In the genomic region with DNA sequence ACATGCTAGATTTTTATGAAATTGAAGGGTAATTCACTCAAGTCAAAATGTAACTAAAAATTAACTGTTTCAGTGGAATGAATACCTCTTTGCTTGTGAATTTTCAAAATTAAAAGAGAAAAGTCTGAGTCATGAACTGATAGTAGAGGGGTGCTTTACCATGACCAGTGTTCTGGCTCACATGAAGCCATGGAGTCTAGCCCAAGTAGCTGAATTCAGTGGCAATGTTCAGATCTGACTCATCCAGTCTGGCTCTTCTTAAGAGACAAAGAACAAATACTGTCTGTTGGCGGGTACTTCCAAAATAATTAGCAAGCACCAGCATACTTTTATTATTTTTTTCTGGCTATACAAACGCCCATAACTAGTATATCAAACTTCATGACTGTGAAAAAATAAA, we compare ENCODE assay signal across 20 cellular contexts.
A peak's percentile ranks its signal among the peaks of the same experiment; 100 is the strongest.
DNase-seq lines count a peak whose midpoint lies in the region; ATAC-seq and TF ChIP-seq lines count a peak whose summit lies in the region.
"Had no signal": no experiment of that assay in that cellular context is flagged by ENCODE, and none has a peak within 500 bp of the region (broad histone marks: within the 10 kb centered on the region; RNA-seq: fewer than 3 reads in every experiment).

No MANE protein-coding gene starts in this region.

- H3K79me2 ChIP-seq in GM23248 (ENCODE audit: insufficient read depth): no peaks in the 10 kb centered on the region

- 0 to 2% methylated on average over 2 of the region's 2 CpGs for WGBS in GM23248 (ENCODE audit: low coverage in 1 of 2, low lambda C conversion rate in 2 of 2, missing lambda C conversion rate in 2 of 2), 2 experiments

- H3K27me3 Mint-ChIP-seq in osteocyte (ENCODE audit: unreplicated experiment): no peaks in the 10 kb centered on the region
- no peaks in the 10 kb centered on the region for H3K27me3 Mint-ChIP-seq in activated T-cell treated with anti-CD3 and anti-CD28 coated beads, Interleukin-2, amount 50 U/mL, for 4 hours (ENCODE audit: low read depth)
- H3K27me3 Mint-ChIP-seq: CD8-positive, alpha-beta memory T cell; central memory CD8-positive, alpha-beta T cell had no signal

- H3K4me1 ChIP-seq in GM23248 (ENCODE audit: insufficient read depth): no peaks in the 10 kb centered on the region

- no peaks in the 10 kb centered on the region for H3K36me3 Mint-ChIP-seq in osteocyte (ENCODE audit: unreplicated experiment)
- H3K36me3 Mint-ChIP-seq in activated T-cell treated with anti-CD3 and anti-CD28 coated beads, Interleukin-2, amount 50 U/mL, for 4 hours (ENCODE audit: insufficient read depth): no peaks in the 10 kb centered on the region
- H3K36me3 Mint-ChIP-seq: activated naive CD4-positive, alpha-beta T cell treated with anti-CD3 and anti-CD28 coated beads, Interleukin-2, amount 50 U/mL, for 72 hours; CD8-positive, alpha-beta memory T cell had no signal

- ATAC-seq in GM18511 (IDR thresholded peaks at IDR 0.05; ENCODE audit: unreplicated experiment): peak; percentile 71
- ATAC-seq in HG03457 (IDR thresholded peaks at IDR 0.05; ENCODE audit: unreplicated experiment): peak; percentile 45
- no peak for ATAC-seq in HG03159 (IDR thresholded peaks at IDR 0.05; ENCODE audit: unreplicated experiment)
- ATAC-seq in activated T-cell treated with anti-CD3 and anti-CD28 coated beads, Interleukin-2, amount 50 U/mL, for 4 hours: no peak
- ATAC-seq: activated naive CD4-positive, alpha-beta T cell treated with anti-CD3 and anti-CD28 coated beads, Interleukin-2, amount 50 U/mL, for 72 hours; sciatic nerve had no signal

- no peak overlapping the region for H3K9ac ChIP-seq in GM23248

- H2AFZ ChIP-seq in GM23248: no peak overlapping the region
- H2AFZ ChIP-seq: PC-9 had no signal

- no peak overlapping the region for H3K4me3 Mint-ChIP-seq in osteocyte (ENCODE audit: unreplicated experiment)
- H3K4me3 Mint-ChIP-seq in activated T-cell treated with anti-CD3 and anti-CD28 coated beads, Interleukin-2, amount 50 U/mL, for 4 hours: no peak overlapping the region
- H3K4me3 Mint-ChIP-seq: CD8-positive, alpha-beta memory T cell; central memory CD8-positive, alpha-beta T cell had no signal

- H3K4me3 ChIP-seq in GM23248 (no peak overlapping the region), astrocyte of the spinal cord (ENCODE audit: low read depth, low read length) (no peak overlapping the region)
- H3K4me3 ChIP-seq: PC-9 had no signal

- no peaks in the 10 kb centered on the region for H3K9me3 ChIP-seq in GM23248 (ENCODE audit: low read depth)

- TF ChIP-seq CTCF in astrocyte of the spinal cord (IDR thresholded peaks at IDR 0.05; ENCODE audit: low read depth, low read length) (no peak), osteocyte (IDR thresholded peaks at IDR 0.05) (no peak)

- H3K27ac Mint-ChIP-seq in osteocyte (ENCODE audit: unreplicated experiment): no peak overlapping the region
- H3K27ac Mint-ChIP-seq: activated naive CD4-positive, alpha-beta T cell treated with anti-CD3 and anti-CD28 coated beads, Interleukin-2, amount 50 U/mL, for 72 hours; CD8-positive, alpha-beta memory T cell had no signal

- no peak overlapping the region for H3K27ac ChIP-seq in GM23248
- H3K27ac ChIP-seq: PC-9 had no signal

- H4K20me1 ChIP-seq in GM23248 (ENCODE audit: insufficient read depth): no peaks in the 10 kb centered on the region

- no peak overlapping the region for H3K4me2 ChIP-seq in GM23248 (ENCODE audit: unreplicated experiment)
- H3K4me2 ChIP-seq: PC-9 had no signal

- DNase-seq in GM23248 (peak; percentile 7), astrocyte of the spinal cord (ENCODE audit: low read depth, low spot score) (peak; percentile 12), NCI-H526 (lab: John Stamatoyannopoulos, UW) (no peak), osteocyte (ENCODE audit: extremely low spot score, unreplicated experiment) (no peak)
- no peak for DNase-seq in activated T-cell treated with anti-CD3 and anti-CD28 coated beads, Interleukin-2, amount 50 U/mL, for 4 hours
- DNase-seq: activated CD4-positive, alpha-beta T cell treated with anti-CD3 and anti-CD28 coated beads, Interleukin-2, amount 50 U/mL, for 1 hour; CD8-positive, alpha-beta memory T cell; effector CD8-positive, alpha-beta T cell; hypothalamus; MV-4-11; NCI-H2081; NCI-H526 treated with DMSO at 0.1 percent for 48 hours; occipital lobe; PC-9 had no signal

- in situ Hi-C loops in GM23248 (cut with MboI): no loop called here
- in situ Hi-C loops in astrocyte of the spinal cord (cut with HindIII; ENCODE audit: low sequenced_read_pairs): no loop called here

- H3K4me1 Mint-ChIP-seq in osteocyte (ENCODE audit: unreplicated experiment): no peaks in the 10 kb centered on the region
- no peaks in the 10 kb centered on the region for H3K4me1 Mint-ChIP-seq in activated T-cell treated with anti-CD3 and anti-CD28 coated beads, Interleukin-2, amount 50 U/mL, for 4 hours (ENCODE audit: low read depth)
- H3K4me1 Mint-ChIP-seq: CD8-positive, alpha-beta memory T cell; central memory CD8-positive, alpha-beta T cell had no signal

- H3K36me3 ChIP-seq in GM23248 (ENCODE audit: low read depth): no peaks in the 10 kb centered on the region

- no peaks in the 10 kb centered on the region for H3K9me3 Mint-ChIP-seq in osteocyte (ENCODE audit: unreplicated experiment)
- peaks cover 4% of the 10 kb centered on the region for H3K9me3 Mint-ChIP-seq in activated T-cell treated with anti-CD3 and anti-CD28 coated beads, Interleukin-2, amount 50 U/mL, for 4 hours

- no peaks in the 10 kb centered on the region for H3F3A ChIP-seq in GM23248 (ENCODE audit: insufficient read depth)

- H3K27me3 ChIP-seq in GM23248 (replicated peaks; ENCODE audit: insufficient read depth): no peaks in the 10 kb centered on the region

- no peaks in the 10 kb centered on the region for H3K9me2 ChIP-seq in GM23248 (ENCODE audit: insufficient read depth)

Comparison
In these comparisons a context has a peak if more than half of its experiments do, and no peak if none do; other contexts are left out.
1. ATAC-seq: peak in GM18511 (single experiment) and HG03457 (single experiment); none in HG03159 (single experiment) and activated T-cell treated with anti-CD3 and anti-CD28 coated beads, Interleukin-2, amount 50 U/mL, for 4 hours (0 of 2).
2. DNase-seq: peak in GM23248 (single experiment) and astrocyte of the spinal cord (single experiment); none in NCI-H526 (0 of 2), osteocyte (single experiment) and activated T-cell treated with anti-CD3 and anti-CD28 coated beads, Interleukin-2, amount 50 U/mL, for 4 hours (single experiment).